1 cellular context compared by ENCODE assay signal in the genomic region with DNA sequence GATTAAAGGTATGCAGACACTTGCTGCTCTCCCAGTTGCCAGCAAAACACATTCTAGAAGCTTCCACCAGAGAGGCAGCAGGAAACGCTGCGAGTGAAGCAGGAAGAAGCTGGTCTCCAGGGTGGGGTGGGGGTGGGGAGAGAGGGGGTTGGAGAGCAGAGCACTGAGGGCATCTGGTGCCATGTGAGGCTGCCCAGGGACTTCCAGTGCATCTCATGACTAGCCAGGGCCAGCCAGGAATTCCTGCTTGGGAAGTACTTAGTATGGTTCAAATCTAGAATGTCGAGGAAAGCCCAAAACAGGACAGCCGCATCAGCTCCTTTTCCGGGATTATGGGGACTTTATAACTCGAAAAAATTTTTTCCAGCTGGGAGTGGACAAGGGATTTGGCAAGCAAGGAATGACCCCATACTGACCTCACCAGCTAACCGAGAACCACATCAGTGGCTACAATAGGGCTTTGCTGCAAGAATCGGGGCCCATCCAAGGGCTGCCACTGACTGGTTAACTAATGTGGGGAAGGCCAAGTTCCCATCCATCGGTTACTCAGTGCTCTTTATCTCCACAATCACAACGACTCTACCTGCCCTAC.
TF ChIP-seq lines count a peak whose summit lies in the region.

No MANE protein-coding gene starts in this region.

TF ChIP-seq in HepG2, 621 proteins besides CTCF, POLR2A, EP300 and RAD21:
- TF ChIP-seq TEAD3 (CRISPR knock-in tag; optimal IDR thresholded peaks at IDR 0.05; ENCODE audit: borderline replicate concordance) (no peak), SMYD3 (CRISPR knock-in tag; IDR thresholded peaks at IDR 0.05) (no peak), ZNF598 (CRISPR knock-in tag; IDR thresholded peaks at IDR 0.05; ENCODE audit: borderline replicate concordance) (no peak), ZNF691 (CRISPR knock-in tag; IDR thresholded peaks at IDR 0.05; ENCODE audit: borderline replicate concordance, low read depth) (no peak), TARDBP (CRISPR knock-in tag; IDR thresholded peaks at IDR 0.05) (no peak), HMG20B (CRISPR knock-in tag; conservative IDR thresholded peaks at IDR 0.05) (no peak), GPBP1L1 (CRISPR knock-in tag; IDR thresholded peaks at IDR 0.05) (no peak), ZKSCAN1 (IDR thresholded peaks at IDR 0.05; ENCODE audit: low read length) (no peak), ZNF777 (CRISPR knock-in tag; IDR thresholded peaks at IDR 0.05) (no peak), ZNF124 (CRISPR knock-in tag; IDR thresholded peaks at IDR 0.05) (no peak), ZNF616 (CRISPR knock-in tag; IDR thresholded peaks at IDR 0.05; ENCODE audit: low read depth) (no peak), IRF1 (CRISPR knock-in tag; IDR thresholded peaks at IDR 0.05; ENCODE audit: low read depth) (no peak), ZNF792 (CRISPR knock-in tag; IDR thresholded peaks at IDR 0.05) (no peak), SP4 (CRISPR knock-in tag; IDR thresholded peaks at IDR 0.05) (no peak), NR2F2 (IDR thresholded peaks at IDR 0.05; ENCODE audit: borderline replicate concordance, low read depth) (no peak), ZNF720 (CRISPR knock-in tag; IDR thresholded peaks at IDR 0.05) (no peak), TAF1 (CRISPR knock-in tag; IDR thresholded peaks at IDR 0.05) (0 out of 2 replicates have a peak, but pooled peaks have one; percentile 2), ZNF354B (CRISPR knock-in tag; IDR thresholded peaks at IDR 0.05) (no peak), GMEB1 (CRISPR knock-in tag; IDR thresholded peaks at IDR 0.05; ENCODE audit: borderline replicate concordance) (0 out of 2 replicates have a peak, but pooled peaks have one; percentile 31), TCF12 (IDR thresholded peaks at IDR 0.05) (no peak), TCF12 (CRISPR knock-in tag; IDR thresholded peaks at IDR 0.05) (no peak), SOX13 (IDR thresholded peaks at IDR 0.05) (no peak), SOX13 (CRISPR knock-in tag; conservative IDR thresholded peaks at IDR 0.05 in 1 of 2, IDR thresholded peaks at IDR 0.05 in 1 of 2) (no peak)
- TF ChIP-seq, protein P1, sequence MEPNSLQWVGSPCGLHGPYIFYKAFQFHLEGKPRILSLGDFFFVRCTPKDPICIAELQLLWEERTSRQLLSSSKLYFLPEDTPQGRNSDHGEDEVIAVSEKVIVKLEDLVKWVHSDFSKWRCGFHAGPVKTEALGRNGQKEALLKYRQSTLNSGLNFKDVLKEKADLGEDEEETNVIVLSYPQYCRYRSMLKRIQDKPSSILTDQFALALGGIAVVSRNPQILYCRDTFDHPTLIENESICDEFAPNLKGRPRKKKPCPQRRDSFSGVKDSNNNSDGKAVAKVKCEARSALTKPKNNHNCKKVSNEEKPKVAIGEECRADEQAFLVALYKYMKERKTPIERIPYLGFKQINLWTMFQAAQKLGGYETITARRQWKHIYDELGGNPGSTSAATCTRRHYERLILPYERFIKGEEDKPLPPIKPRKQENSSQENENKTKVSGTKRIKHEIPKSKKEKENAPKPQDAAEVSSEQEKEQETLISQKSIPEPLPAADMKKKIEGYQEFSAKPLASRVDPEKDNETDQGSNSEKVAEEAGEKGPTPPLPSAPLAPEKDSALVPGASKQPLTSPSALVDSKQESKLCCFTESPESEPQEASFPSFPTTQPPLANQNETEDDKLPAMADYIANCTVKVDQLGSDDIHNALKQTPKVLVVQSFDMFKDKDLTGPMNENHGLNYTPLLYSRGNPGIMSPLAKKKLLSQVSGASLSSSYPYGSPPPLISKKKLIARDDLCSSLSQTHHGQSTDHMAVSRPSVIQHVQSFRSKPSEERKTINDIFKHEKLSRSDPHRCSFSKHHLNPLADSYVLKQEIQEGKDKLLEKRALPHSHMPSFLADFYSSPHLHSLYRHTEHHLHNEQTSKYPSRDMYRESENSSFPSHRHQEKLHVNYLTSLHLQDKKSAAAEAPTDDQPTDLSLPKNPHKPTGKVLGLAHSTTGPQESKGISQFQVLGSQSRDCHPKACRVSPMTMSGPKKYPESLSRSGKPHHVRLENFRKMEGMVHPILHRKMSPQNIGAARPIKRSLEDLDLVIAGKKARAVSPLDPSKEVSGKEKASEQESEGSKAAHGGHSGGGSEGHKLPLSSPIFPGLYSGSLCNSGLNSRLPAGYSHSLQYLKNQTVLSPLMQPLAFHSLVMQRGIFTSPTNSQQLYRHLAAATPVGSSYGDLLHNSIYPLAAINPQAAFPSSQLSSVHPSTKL (CRISPR knock-in tag; IDR thresholded peaks at IDR 0.05) = no peak
- TF ChIP-seq, protein P2, sequence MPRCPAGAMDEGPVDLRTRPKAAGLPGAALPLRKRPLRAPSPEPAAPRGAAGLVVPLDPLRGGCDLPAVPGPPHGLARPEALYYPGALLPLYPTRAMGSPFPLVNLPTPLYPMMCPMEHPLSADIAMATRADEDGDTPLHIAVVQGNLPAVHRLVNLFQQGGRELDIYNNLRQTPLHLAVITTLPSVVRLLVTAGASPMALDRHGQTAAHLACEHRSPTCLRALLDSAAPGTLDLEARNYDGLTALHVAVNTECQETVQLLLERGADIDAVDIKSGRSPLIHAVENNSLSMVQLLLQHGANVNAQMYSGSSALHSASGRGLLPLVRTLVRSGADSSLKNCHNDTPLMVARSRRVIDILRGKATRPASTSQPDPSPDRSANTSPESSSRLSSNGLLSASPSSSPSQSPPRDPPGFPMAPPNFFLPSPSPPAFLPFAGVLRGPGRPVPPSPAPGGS (CRISPR knock-in tag; IDR thresholded peaks at IDR 0.05) = 0 out of 2 replicates have a peak, but pooled peaks have one; percentile 27
